Comparison of ENCODE assay signal across 22 cellular contexts in the genomic region with DNA sequence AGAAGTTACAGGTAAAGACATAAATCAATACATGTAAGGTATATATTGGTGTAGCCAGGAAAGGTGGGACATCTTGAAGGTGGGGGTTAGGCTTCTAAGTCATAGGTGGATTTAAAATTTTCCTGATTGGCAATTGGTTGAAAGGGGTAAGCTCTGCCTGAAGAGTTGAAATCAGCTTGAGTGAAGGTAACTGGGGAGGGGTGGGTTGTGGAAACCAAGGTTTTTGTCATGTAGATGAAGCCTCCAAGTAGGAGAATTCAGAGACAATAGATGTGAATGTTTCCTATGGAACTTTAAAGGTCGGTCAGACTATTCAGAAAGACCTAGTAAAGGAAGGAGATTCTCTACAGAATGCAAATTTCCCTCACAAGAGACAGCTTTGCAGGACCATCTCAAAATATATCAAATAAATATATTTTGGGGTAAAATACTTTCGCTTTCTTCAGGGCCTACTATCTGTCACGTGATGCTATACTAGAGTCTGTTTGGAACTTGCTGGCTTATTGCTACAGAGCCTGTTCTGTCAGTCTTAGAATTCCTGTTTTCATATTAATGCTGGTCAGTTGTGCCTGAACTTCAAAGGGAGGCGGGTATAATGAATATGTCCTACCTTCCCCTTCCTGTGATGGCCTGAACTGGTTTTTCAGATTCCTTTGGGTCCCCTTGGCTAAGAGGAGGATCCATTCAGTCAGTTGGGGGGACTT. TPM values are rescaled to one million over a fixed set of nuclear protein-coding genes. Genes with fewer than 3 reads are reported as not detected.
"Had no signal": no experiment of that assay in that cellular context is flagged by ENCODE, and none has a peak within 500 bp of the region (broad histone marks: within the 10 kb centered on the region; RNA-seq: fewer than 3 reads in every experiment).

No MANE protein-coding gene starts in this region.

- H3K4me1 ChIP-seq: colonic mucosa, left ventricle myocardium inferior had no signal

- DNase-seq: activated CD4-positive, alpha-beta T cell treated with anti-CD3 and anti-CD28 coated beads, Interleukin-2, amount 10 ng/mL, durations not matched to agents 24 days and 14 days; activated CD4-positive, CD25-positive, alpha-beta regulatory T cell; activated naive CD4-positive, alpha-beta T cell; activated naive CD8-positive, alpha-beta T cell treated with anti-CD3 and anti-CD28 coated beads, Interleukin-2, amount 10 ng/mL, durations not matched to agents 7 days and 5 days; central memory CD4-positive, alpha-beta T cell; colonic mucosa; foreskin fibroblast; hippocampal formation; left ventricle myocardium inferior; mucosa of descending colon; naive thymus-derived CD4-positive, alpha-beta T cell; nucleus accumbens; posterior cingulate gyrus; stimulated activated CD4-positive, alpha-beta T cell treated with anti-CD3 and anti-CD28 coated beads, Interleukin-4, amount 100 ng/mL, for 4 hours; stimulated activated CD8-positive, alpha-beta memory T cell treated with anti-CD3 and anti-CD28 coated beads, Interleukin-4, amount 100 ng/mL, for 48 hours; stimulated activated naive CD4-positive, alpha-beta T cell treated with Interleukin-2 at 50 U/mL for 16 hours; substantia nigra had no signal

- H3K9me3 ChIP-seq: colonic mucosa, mucosa of descending colon had no signal

- H3K27me3 ChIP-seq: colonic mucosa had no signal

- H3K27ac ChIP-seq: colonic mucosa, left ventricle myocardium inferior, skin epidermis had no signal

- ATAC-seq: mucosa of descending colon; naive thymus-derived CD4-positive, alpha-beta T cell had no signal

- H3K4me3 ChIP-seq: colonic mucosa, left ventricle myocardium inferior, mucosa of descending colon, skin epidermis had no signal

- H3K36me3 ChIP-seq: colonic mucosa, left ventricle myocardium inferior had no signal

- H3K9me3 Mint-ChIP-seq: activated naive CD8-positive, alpha-beta T cell treated with anti-CD3 and anti-CD28 coated beads, Interleukin-2, amount 10 ng/mL, durations not matched to agents 7 days and 5 days had no signal

- H3K27ac Mint-ChIP-seq: activated CD4-positive, alpha-beta T cell treated with anti-CD3 and anti-CD28 coated beads, Interleukin-2, amount 10 ng/mL, durations not matched to agents 24 days and 14 days; activated naive CD8-positive, alpha-beta T cell treated with anti-CD3 and anti-CD28 coated beads, Interleukin-2, amount 10 ng/mL, durations not matched to agents 7 days and 5 days; activated T-helper 1 cell treated with anti-CD3 and anti-CD28 coated beads, Interleukin-12 subunit alpha, Interleukin-12 subunit beta, Interleukin-2, Interleukin-4 antibody, amounts not matched to agents 30 ng/mL and 10 ng/mL and 1 ng/mL, durations not matched to agents 14 hours and 24 hours and 36 hours; brain; naive thymus-derived CD4-positive, alpha-beta T cell had no signal

- H3K4me3 Mint-ChIP-seq: activated CD4-positive, alpha-beta T cell treated with anti-CD3 and anti-CD28 coated beads, Interleukin-2, amount 10 ng/mL, durations not matched to agents 24 days and 14 days; activated naive CD8-positive, alpha-beta T cell treated with anti-CD3 and anti-CD28 coated beads, Interleukin-2, amount 10 ng/mL, durations not matched to agents 7 days and 5 days; activated T-helper 1 cell treated with anti-CD3 and anti-CD28 coated beads, Interleukin-12 subunit alpha, Interleukin-12 subunit beta, Interleukin-2, Interleukin-4 antibody, amounts not matched to agents 30 ng/mL and 10 ng/mL and 1 ng/mL, durations not matched to agents 14 hours and 24 hours and 36 hours; brain; naive thymus-derived CD4-positive, alpha-beta T cell had no signal

- H3K36me3 Mint-ChIP-seq: activated naive CD8-positive, alpha-beta T cell treated with anti-CD3 and anti-CD28 coated beads, Interleukin-2, amount 10 ng/mL, durations not matched to agents 7 days and 5 days; brain; naive thymus-derived CD4-positive, alpha-beta T cell had no signal

- H3K4me1 Mint-ChIP-seq: activated CD4-positive, alpha-beta T cell treated with anti-CD3 and anti-CD28 coated beads, Interleukin-2, amount 10 ng/mL, durations not matched to agents 24 days and 14 days; activated naive CD8-positive, alpha-beta T cell treated with anti-CD3 and anti-CD28 coated beads, Interleukin-2, amount 10 ng/mL, durations not matched to agents 7 days and 5 days; naive thymus-derived CD4-positive, alpha-beta T cell had no signal

RNA-seq across cellular contexts. Expression of gene KCNK10, which starts 41.8 kb away (rescaled TPM):
- total RNA-seq: activated CD4-positive, alpha-beta T cell treated with anti-CD3 and anti-CD28 coated beads, Interleukin-2, amount 10 ng/mL, durations not matched to agents 24 days and 14 days; activated naive CD8-positive, alpha-beta T cell treated with anti-CD3 and anti-CD28 coated beads, Interleukin-2, amount 10 ng/mL, durations not matched to agents 7 days and 5 days; activated T-helper 1 cell treated with anti-CD3 and anti-CD28 coated beads, Interleukin-12 subunit alpha, Interleukin-12 subunit beta, Interleukin-2, Interleukin-4 antibody, amounts not matched to agents 30 ng/mL and 10 ng/mL and 1 ng/mL, durations not matched to agents 14 hours and 24 hours and 36 hours; endothelial cell of umbilical vein; left ventricle myocardium inferior; T-helper 2 cell treated with Interferon-gamma antibody and Interleukin-4, amounts not matched to agents 100 ng/mL and 5 ng/mL, for 36 hours had no signal
- polyA plus RNA-seq: endothelial cell of umbilical vein; naive thymus-derived CD4-positive, alpha-beta T cell had no signal
